27 cellular contexts compared by ENCODE assay signal in the genomic region with DNA sequence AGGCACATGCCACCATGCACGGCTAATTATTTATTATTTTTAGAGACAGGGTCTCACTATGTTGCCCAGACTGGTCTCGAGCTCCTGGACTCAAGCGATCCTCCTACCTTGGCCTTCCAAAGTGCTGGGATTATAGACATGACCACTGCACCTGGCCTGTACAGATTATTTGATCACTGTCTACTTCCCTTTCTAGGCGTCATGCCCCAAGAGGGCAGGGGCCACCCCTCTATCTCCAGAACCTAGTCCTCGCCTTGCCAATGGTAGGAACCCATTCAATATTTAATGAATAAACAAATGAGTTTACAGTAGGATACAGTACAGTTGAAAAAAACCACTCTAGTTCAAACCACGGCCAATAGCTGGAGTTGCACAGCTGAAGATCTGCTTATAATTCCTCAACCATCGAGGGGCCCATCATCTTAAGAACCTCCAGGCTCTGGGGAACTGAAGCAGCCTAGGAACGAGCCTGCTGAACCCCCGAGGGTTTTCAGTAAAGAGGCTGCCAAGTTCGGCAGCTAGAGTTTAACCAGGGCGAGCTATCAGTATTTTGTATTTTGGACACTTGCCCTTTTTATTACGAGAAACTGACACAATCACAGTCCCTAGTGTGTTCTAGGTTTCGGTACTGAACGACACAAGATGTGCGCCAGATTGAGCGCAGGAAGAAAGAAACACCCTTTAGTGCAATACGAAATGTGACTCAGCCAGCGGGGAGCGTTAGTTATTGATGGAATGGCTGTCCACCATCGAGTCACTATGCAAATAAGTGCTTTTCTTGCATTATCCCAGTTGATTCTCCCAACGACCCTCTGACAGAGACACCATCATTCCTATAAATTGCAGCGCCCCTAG. TPM values are rescaled to one million over a fixed set of nuclear protein-coding genes. Genes with fewer than 3 reads are reported as not detected.
A peak's percentile ranks its signal among the peaks of the same experiment; 100 is the strongest.
DNase-seq lines count a peak whose midpoint lies in the region; ATAC-seq, FAIRE-seq and TF ChIP-seq lines count a peak whose summit lies in the region.
"Had no signal": no experiment of that assay in that cellular context is flagged by ENCODE, and none has a peak within 500 bp of the region (broad histone marks: within the 10 kb centered on the region; RNA-seq: fewer than 3 reads in every experiment).

No MANE protein-coding gene starts in this region.

- H3K9me3 ChIP-seq in pancreas (no peaks in the 10 kb centered on the region), tibial nerve (no peaks in the 10 kb centered on the region)
- H3K9me3 ChIP-seq: thyroid gland had no signal

- no peaks in the 10 kb centered on the region for H3K27me3 ChIP-seq in pancreas
- H3K27me3 ChIP-seq in tibial nerve = no peaks in the 10 kb centered on the region
- H3K27me3 ChIP-seq: thyroid gland had no signal

- CTCF ChIA-PET in GM10248 (lab: Yijun Ruan, JAX) = no interaction called here

- H3K4me1 ChIP-seq in pancreas (peaks cover 0 to 28% (median 0%) of the 10 kb centered on the region in 3 donors), tibial nerve (peaks cover 0 to 32% (median 2%) of the 10 kb centered on the region in 4 donors)

- H3K36me3 ChIP-seq in pancreas = no peaks in the 10 kb centered on the region
- H3K36me3 ChIP-seq in tibial nerve = peaks cover 0 to 35% (median 0%) of the 10 kb centered on the region in 3 donors

- H3K4me3 ChIP-seq in cardiac fibroblast (replicated peaks in 1 of 2; ENCODE audit: low read depth in 2 of 2, low read length in 2 of 2) (peak overlapping the region in 1 of 2 donors; percentile 27), pancreas (no peak overlapping the region), tibial nerve (no peak overlapping the region)
- H3K4me3 ChIP-seq: thyroid gland had no signal

- TF ChIP-seq POLR2A in tibial nerve (IDR thresholded peaks at IDR 0.05) = no peak

- peak overlapping the region in 1 of 4 donors; percentile 10 for H3K27ac ChIP-seq in pancreas
- H3K27ac ChIP-seq in tibial nerve = peak overlapping the region in 2 of 4 donors; percentile 13 to 43
- H3K27ac ChIP-seq: epithelial cell of prostate, thyroid gland had no signal

- peak; percentile 65 to 84 for ATAC-seq in left cardiac atrium
- ATAC-seq in pancreas = peak; percentile 75 to 81 (median 80)
- ATAC-seq: naive thymus-derived CD8-positive, alpha-beta T cell had no signal

- POLR2A ChIA-PET in GM10248 (lab: Yijun Ruan, JAX) = no interaction called here

- 36 to 38% methylated on average over 22 of the region's 22 CpGs for WGBS in pancreas, 2 donors
- 75 to 77% methylated on average over 22 of the region's 22 CpGs for WGBS in tibial nerve, 2 donors

- TF ChIP-seq EP300 in tibial nerve (IDR thresholded peaks at IDR 0.05) = peak in 1 of 2 donors; percentile 68

- no peak for TF ChIP-seq CTCF in cardiac fibroblast (IDR thresholded peaks at IDR 0.05; ENCODE audit: low read depth, low read length)
- no peak for TF ChIP-seq CTCF in pancreas (IDR thresholded peaks at IDR 0.05)
- no peak for TF ChIP-seq CTCF in tibial nerve (IDR thresholded peaks at IDR 0.05)
- TF ChIP-seq CTCF in GM10248 (IDR thresholded peaks at IDR 0.05; ENCODE audit: control extremely low read depth, extremely low read depth, low read depth, missing control alignments) = no peak

- no peak for FAIRE-seq in pancreas (lab: Jason Lieb, UNC)
- FAIRE-seq: astrocyte, frontal cortex, G401.6, small intestine had no signal

- DNase-seq in cardiac fibroblast (ENCODE audit: low read depth in 2 of 2) = peak; percentile 56 to 71
- peak; percentile 61 for DNase-seq in left cardiac atrium
- peak in 3 of 6 donors; percentile 38 to 44 (median 39) for DNase-seq in pancreas
- peak; percentile 39 to 61 for DNase-seq in tibial nerve (ENCODE audit: low spot score in 2 of 2)
- no peak for DNase-seq in DMS153 treated with DMSO at 0.1 percent for 48 hours (lab: John Stamatoyannopoulos, UW; ENCODE audit: unreplicated experiment)
- DNase-seq in GM10248 (ENCODE audit: extremely low spot score) = no peak
- no peak for DNase-seq in activated naive CD4-positive, alpha-beta T cell treated with Interleukin-2 at 50 U/mL for 16 hours
- DNase-seq: activated T-cell treated with anti-CD3 and anti-CD28 coated beads, Interleukin-2, amount 50 U/mL, for 48 hours; CD4-positive, alpha-beta memory T cell; cerebellar nuclear complex; DMS153; HFFc6; naive thymus-derived CD8-positive, alpha-beta T cell; NCI-H1092 treated with DMSO at 0.1 percent for 48 hours; NCI-H2029; NCI-H226; NCI-H82; OCI-M1; SHP77 treated with DMSO at 0.1 percent for 48 hours; small intestine; stimulated activated CD4-positive, alpha-beta T cell treated with anti-CD3 and anti-CD28 coated beads, Interleukin-2, amount 100 ng/mL, for 48 hours; stimulated activated naive CD4-positive, alpha-beta T cell; thyroid gland had no signal

- intact Hi-C loops in left cardiac atrium (cut with DNase I) (no loop called here), pancreas (cut with DNase I) (loop anchor here in 2 of 3 donors (10.0 kb wide), 2 partner anchors 97 to 117 kb away; no protein-coding TSS in a partner anchor)

RNA-seq across cellular contexts. Expression of a gene that starts 14.6 kb away (rescaled TPM):
- 10 to 100 TPM; 22.6 to 25.9 TPM for total RNA-seq in left cardiac atrium
- 10 to 100 TPM; 17.2 to 20.9 (median 18.4) TPM for total RNA-seq in pancreas
- 10 to 100 TPM in 1 of 2 donors, 1 to 10 TPM in 1; 6.6 to 10.4 TPM for polyA plus RNA-seq in pancreas
- 10 to 100 TPM; 19.0 to 32.7 (median 29.6) TPM for total RNA-seq in tibial nerve

Comparison
In these comparisons a context has a peak if more than half of its experiments do, and no peak if none do; other contexts are left out.
1. DNase-seq: peak in cardiac fibroblast (2 of 2), left cardiac atrium (single experiment) and tibial nerve (2 of 2); none in DMS153 treated with DMSO at 0.1 percent for 48 hours (single experiment), GM10248 (single experiment) and activated naive CD4-positive, alpha-beta T cell treated with Interleukin-2 at 50 U/mL for 16 hours (single experiment).
2. intact Hi-C loops: an anchor here in pancreas (10.0 kb wide); none called in left cardiac atrium.